9 cellular contexts compared by ENCODE assay signal in the genomic region with DNA sequence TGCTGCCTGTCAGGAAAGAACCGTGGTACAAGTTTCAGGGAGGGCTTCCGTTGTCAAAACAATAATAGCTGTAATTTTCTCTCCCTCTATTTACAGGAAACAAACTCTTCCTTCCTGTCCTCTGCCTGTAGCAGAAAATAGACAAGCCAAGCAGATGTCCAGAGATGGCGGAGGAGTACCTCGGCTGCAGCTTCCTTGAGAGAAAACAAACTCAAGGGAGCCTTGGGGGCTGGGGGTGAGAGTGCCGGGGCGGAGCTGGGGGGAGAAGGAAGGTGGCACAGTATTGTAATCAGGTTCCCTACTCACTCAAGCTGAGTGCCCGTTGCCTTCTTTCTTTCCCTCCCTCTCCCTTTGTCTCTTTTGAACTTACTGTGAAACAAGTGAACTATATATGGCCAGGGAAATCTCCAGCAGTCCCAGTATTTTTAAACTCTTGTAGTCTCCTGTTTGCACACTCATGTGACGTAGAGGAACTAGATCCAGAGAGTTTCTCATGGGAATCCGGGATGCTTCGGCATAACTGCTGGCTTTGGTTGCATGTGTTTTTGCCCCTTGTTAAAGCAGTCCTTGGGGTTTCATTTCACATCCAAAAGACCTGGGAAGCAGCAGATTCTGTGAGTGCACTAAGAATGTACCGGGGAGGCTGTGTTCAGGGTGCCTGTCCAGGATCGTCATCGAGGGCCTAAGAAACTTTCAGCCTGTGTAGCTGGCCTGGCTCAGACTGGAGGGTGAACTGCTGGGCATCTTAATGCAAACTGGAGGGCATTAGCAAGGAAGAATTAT. TPM values are rescaled to one million over a fixed set of nuclear protein-coding genes. Genes with fewer than 3 reads are reported as not detected.
A peak's percentile ranks its signal among the peaks of the same experiment; 100 is the strongest.
DNase-seq lines count a peak whose midpoint lies in the region; ATAC-seq and TF ChIP-seq lines count a peak whose summit lies in the region.
"Had no signal": no experiment of that assay in that cellular context is flagged by ENCODE, and none has a peak within 500 bp of the region (broad histone marks: within the 10 kb centered on the region; RNA-seq: fewer than 3 reads in every experiment).

No MANE protein-coding gene starts in this region.

- no peaks in the 10 kb centered on the region for H3K9me3 Mint-ChIP-seq in neural progenitor cell
- no peaks in the 10 kb centered on the region for H3K9me3 Mint-ChIP-seq in activated CD4-positive, alpha-beta T cell treated with anti-CD3 and anti-CD28 coated beads, Interleukin-2, amount 10 ng/mL, durations not matched to agents 24 days and 14 days

- no peak overlapping the region for H3K27ac Mint-ChIP-seq in neural progenitor cell
- H3K27ac Mint-ChIP-seq in activated CD4-positive, alpha-beta T cell treated with anti-CD3 and anti-CD28 coated beads, Interleukin-2, amount 10 ng/mL, durations not matched to agents 24 days and 14 days, result no peak overlapping the region
- H3K27ac Mint-ChIP-seq: brain had no signal

- no peak overlapping the region for H3K4me3 Mint-ChIP-seq in neural progenitor cell
- no peak overlapping the region for H3K4me3 Mint-ChIP-seq in activated CD4-positive, alpha-beta T cell treated with anti-CD3 and anti-CD28 coated beads, Interleukin-2, amount 10 ng/mL, durations not matched to agents 24 days and 14 days
- H3K4me3 Mint-ChIP-seq: brain had no signal

- H3K27ac ChIP-seq in neural progenitor cell, result no peak overlapping the region

- intact Hi-C loops in activated CD4-positive, alpha-beta T cell treated with anti-CD3 and anti-CD28 coated beads, Interleukin-2, amount 10 ng/mL, durations not matched to agents 24 days and 14 days (cut with micrococcal nuclease), result no loop called here

- H3K4me2 ChIP-seq in neural progenitor cell, result no peak overlapping the region

- peaks cover 6% of the 10 kb centered on the region for H3K4me1 ChIP-seq in neural progenitor cell

- H3K9ac ChIP-seq in neural progenitor cell, result no peak overlapping the region

- no peaks in the 10 kb centered on the region for H3K36me3 ChIP-seq in neural progenitor cell

- H3K9me3 ChIP-seq in neural progenitor cell (ENCODE audit: low read depth), result no peaks in the 10 kb centered on the region

- ATAC-seq in GM19025 (IDR thresholded peaks at IDR 0.05; ENCODE audit: low read depth, unreplicated experiment), result peak; percentile 59
- ATAC-seq in HG02852 (IDR thresholded peaks at IDR 0.05; ENCODE audit: unreplicated experiment), result peak; percentile 57

- no peaks in the 10 kb centered on the region for H4K20me1 ChIP-seq in neural progenitor cell (ENCODE audit: low read depth)

- H3K27me3 ChIP-seq in neural progenitor cell, result no peaks in the 10 kb centered on the region

- no peaks in the 10 kb centered on the region for H3F3A ChIP-seq in neural progenitor cell (ENCODE audit: low read depth)

- peak overlapping the region; percentile 95 for H2AFZ ChIP-seq in neural progenitor cell (replicated peaks)

- no peak overlapping the region for H3K4me3 ChIP-seq in neural progenitor cell

- no peak for TF ChIP-seq CTCF in neural progenitor cell (IDR thresholded peaks at IDR 0.05)

- peak; percentile 36 for DNase-seq in SHP77 treated with DMSO at 0.1 percent for 48 hours (lab: John Stamatoyannopoulos, UW)
- no peak for DNase-seq in neural progenitor cell (ENCODE audit: low spot score)
- no peak for DNase-seq in activated CD4-positive, alpha-beta T cell treated with anti-CD3 and anti-CD28 coated beads, Interleukin-2, amount 10 ng/mL, durations not matched to agents 24 days and 14 days
- DNase-seq in NCI-H1694 (lab: John Stamatoyannopoulos, UW), result no peak
- DNase-seq in HuH-7.5 (ENCODE audit: low spot score), result no peak
- DNase-seq in DMS53 treated with DMSO at 0.1 percent for 48 hours (lab: John Stamatoyannopoulos, UW; ENCODE audit: unreplicated experiment), result no peak

- peaks cover 2% of the 10 kb centered on the region for H3K4me1 Mint-ChIP-seq in neural progenitor cell
- H3K4me1 Mint-ChIP-seq in activated CD4-positive, alpha-beta T cell treated with anti-CD3 and anti-CD28 coated beads, Interleukin-2, amount 10 ng/mL, durations not matched to agents 24 days and 14 days, result no peaks in the 10 kb centered on the region
- H3K4me1 Mint-ChIP-seq: brain had no signal

- no peaks in the 10 kb centered on the region for H3K27me3 Mint-ChIP-seq in neural progenitor cell (ENCODE audit: insufficient read depth, low read depth)
- H3K27me3 Mint-ChIP-seq in activated CD4-positive, alpha-beta T cell treated with anti-CD3 and anti-CD28 coated beads, Interleukin-2, amount 10 ng/mL, durations not matched to agents 24 days and 14 days, result peaks cover 10% of the 10 kb centered on the region

- H3K36me3 Mint-ChIP-seq in neural progenitor cell, result no peaks in the 10 kb centered on the region
- H3K36me3 Mint-ChIP-seq in activated CD4-positive, alpha-beta T cell treated with anti-CD3 and anti-CD28 coated beads, Interleukin-2, amount 10 ng/mL, durations not matched to agents 24 days and 14 days (ENCODE audit: low read depth), result no peaks in the 10 kb centered on the region
- H3K36me3 Mint-ChIP-seq: brain had no signal

- H3K79me2 ChIP-seq in neural progenitor cell (ENCODE audit: low read depth), result no peaks in the 10 kb centered on the region

RNA-seq across cellular contexts. Expression of a gene that starts 44.6 kb away (rescaled TPM):
- total RNA-seq in neural progenitor cell (ENCODE audit: low replicate concordance), result 76.1 and 114 TPM in 2 replicates
- total RNA-seq in activated CD4-positive, alpha-beta T cell treated with anti-CD3 and anti-CD28 coated beads, Interleukin-2, amount 10 ng/mL, durations not matched to agents 24 days and 14 days, result 89.6 and 92.4 TPM in 2 replicates
